In the genomic region with DNA sequence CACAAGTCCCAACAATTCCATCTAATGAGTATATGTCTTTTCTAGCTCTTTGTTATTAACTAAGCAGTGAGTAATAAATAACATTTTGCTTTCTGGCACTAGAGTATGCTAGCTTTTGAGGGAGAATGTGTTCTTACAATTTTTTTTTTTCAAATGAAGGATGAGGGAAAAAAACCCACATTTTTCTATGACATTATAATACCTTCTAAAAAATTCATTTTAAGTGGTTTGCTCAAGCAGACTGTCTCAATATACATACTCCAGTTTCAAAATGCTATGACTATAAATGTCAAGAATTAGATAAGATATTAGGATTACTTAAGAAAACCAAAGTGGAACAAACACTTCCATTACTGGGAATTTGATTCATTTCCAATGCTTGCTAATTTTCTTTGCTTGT, we compare ENCODE assay signal across 26 cellular contexts.
DNase-seq lines count a peak whose midpoint lies in the region; ATAC-seq and TF ChIP-seq lines count a peak whose summit lies in the region.
"Had no signal": no experiment of that assay in that cellular context is flagged by ENCODE, and none has a peak within 500 bp of the region (broad histone marks: within the 10 kb centered on the region; RNA-seq: fewer than 3 reads in every experiment).

No MANE protein-coding gene starts in this region.

- peak; percentile 88 for DNase-seq in AG10803 (ENCODE audit: low read depth)
- no peak for DNase-seq in adipocyte (ENCODE audit: low read depth)
- peak; percentile 5 to 88 for DNase-seq in fibroblast of lung (ENCODE audit: low read depth in 2 of 2)
- DNase-seq in NK-92 (lab: John Stamatoyannopoulos, UW; ENCODE audit: unreplicated experiment), result no peak
- DNase-seq in naive thymus-derived CD8-positive, alpha-beta T cell, result no peak
- DNase-seq in NCI-H1436 (lab: John Stamatoyannopoulos, UW), result no peak
- DNase-seq: 8988T; AML-193; Calu3; CD8-positive, alpha-beta T cell; H7; NCI-H1417 treated with DMSO at 0.1 percent for 48 hours; NCI-H1930; NCI-H2227 treated with DMSO at 0.1 percent for 48 hours; NCI-H510A treated with DMSO at 0.1 percent for 48 hours; NCI-H748 treated with DMSO at 0.1 percent for 48 hours; NK-92 treated with Interleukin-12 subunit alpha and Interleukin-12 subunit beta, amount 100 ng/mL, for 24 hours; SHP77 treated with DMSO at 0.1 percent for 48 hours had no signal

- no peak overlapping the region for H3K9ac ChIP-seq in adipocyte (ENCODE audit: low read length)
- H3K9ac ChIP-seq in fibroblast of lung (ENCODE audit: insufficient read depth, low read length), result no peak overlapping the region

- no peak for ATAC-seq in naive thymus-derived CD8-positive, alpha-beta T cell
- ATAC-seq in GM18907 (IDR thresholded peaks at IDR 0.05; ENCODE audit: unreplicated experiment), result no peak
- ATAC-seq: CD8-positive, alpha-beta T cell; HepG2; K562 had no signal

- H4K20me1 ChIP-seq in fibroblast of lung (ENCODE audit: control insufficient read depth, extremely low read depth, insufficient read depth, low read length), result no peaks in the 10 kb centered on the region

- no peak for TF ChIP-seq CTCF in AG10803 (conservative IDR thresholded peaks at IDR 0.05; ENCODE audit: low read length)
- no peak for TF ChIP-seq CTCF in fibroblast of lung (conservative IDR thresholded peaks at IDR 0.05 in 1 of 2, IDR thresholded peaks at IDR 0.05 in 1 of 2; ENCODE audit: low read depth in 1 of 2, low read length in 2 of 2)
- no peak for TF ChIP-seq CTCF in nephron (IDR thresholded peaks at IDR 0.05; ENCODE audit: unreplicated experiment in 3 of 3)

- H3K4me3 ChIP-seq in AG10803 (ENCODE audit: low read length) (no peak overlapping the region), adipocyte (ENCODE audit: low read length) (peak overlapping the region; percentile 15), fibroblast of lung (replicated peaks in 1 of 4; ENCODE audit: control extremely low read depth in 1 of 4, insufficient read depth in 1 of 4, low read depth in 3 of 4, low read length in 4 of 4) (no peak overlapping the region)
- H3K4me3 ChIP-seq: K562, MG63, SK-N-MC had no signal

- peaks cover 40% of the 10 kb centered on the region for H3K4me1 Mint-ChIP-seq in nephron
- H3K4me1 Mint-ChIP-seq in naive thymus-derived CD8-positive, alpha-beta T cell, result no peaks in the 10 kb centered on the region

- no peaks in the 10 kb centered on the region for H3K79me2 ChIP-seq in fibroblast of lung (ENCODE audit: control insufficient read depth, insufficient read depth, low read length)

- H3K36me3 ChIP-seq in adipocyte (ENCODE audit: control insufficient read depth, insufficient read depth, low read length, severe bottlenecking) (no peaks in the 10 kb centered on the region), fibroblast of lung (ENCODE audit: control insufficient read depth, insufficient read depth, low read length) (no peaks in the 10 kb centered on the region)
- H3K36me3 ChIP-seq: MG63 had no signal

- H3K27ac Mint-ChIP-seq in nephron, result peak overlapping the region; percentile 39 to 63 (median 46)
- H3K27ac Mint-ChIP-seq in naive thymus-derived CD8-positive, alpha-beta T cell, result no peak overlapping the region
- H3K27ac Mint-ChIP-seq: CD8-positive, alpha-beta T cell had no signal

- no peak overlapping the region for H3K4me3 Mint-ChIP-seq in nephron
- no peak overlapping the region for H3K4me3 Mint-ChIP-seq in naive thymus-derived CD8-positive, alpha-beta T cell
- H3K4me3 Mint-ChIP-seq: CD8-positive, alpha-beta T cell had no signal

- H3K36me3 Mint-ChIP-seq in nephron (ENCODE audit: low read depth), result no peaks in the 10 kb centered on the region
- no peaks in the 10 kb centered on the region for H3K36me3 Mint-ChIP-seq in naive thymus-derived CD8-positive, alpha-beta T cell
- H3K36me3 Mint-ChIP-seq: CD8-positive, alpha-beta T cell had no signal

- peaks cover 2% of the 10 kb centered on the region for H3K9me3 ChIP-seq in adipocyte (ENCODE audit: control insufficient read depth, low read length)
- no peaks in the 10 kb centered on the region for H3K9me3 ChIP-seq in fibroblast of lung (ENCODE audit: control insufficient read depth, insufficient read depth, low read depth, low read length)
- H3K9me3 ChIP-seq: MG63 had no signal

- H3K27ac ChIP-seq in fibroblast of lung (ENCODE audit: insufficient read depth, low read length), result no peak overlapping the region
- H3K27ac ChIP-seq: HL-60, RWPE1, SK-N-MC had no signal

- H3K27me3 ChIP-seq in adipocyte (replicated peaks; ENCODE audit: control insufficient read depth, insufficient read depth, low read length) (peaks cover 6% of the 10 kb centered on the region), fibroblast of lung (ENCODE audit: control insufficient read depth, insufficient read depth, low read length) (no peaks in the 10 kb centered on the region)
- H3K27me3 ChIP-seq: MG63 had no signal

- H3K4me2 ChIP-seq in fibroblast of lung (ENCODE audit: extremely low read depth, insufficient read depth, low read length), result no peak overlapping the region

- no peak overlapping the region for H2AFZ ChIP-seq in fibroblast of lung (ENCODE audit: low read length)

- no peaks in the 10 kb centered on the region for H3K27me3 Mint-ChIP-seq in nephron (ENCODE audit: low read depth)
- peaks cover 0 to 9% (median 0%) of the 10 kb centered on the region in 5 donors for H3K27me3 Mint-ChIP-seq in naive thymus-derived CD8-positive, alpha-beta T cell

- H3K4me1 ChIP-seq in adipocyte (ENCODE audit: control insufficient read depth, insufficient read depth, low read length) (peaks cover 7% of the 10 kb centered on the region), fibroblast of lung (ENCODE audit: control insufficient read depth, extremely low read depth, insufficient read depth, low read length) (no peaks in the 10 kb centered on the region)

- H3K9me3 Mint-ChIP-seq in nephron, result no peaks in the 10 kb centered on the region
- peaks cover 0 to 4% (median 0%) of the 10 kb centered on the region in 9 donors for H3K9me3 Mint-ChIP-seq in naive thymus-derived CD8-positive, alpha-beta T cell
- H3K9me3 Mint-ChIP-seq: CD8-positive, alpha-beta T cell had no signal

- POLR2A ChIA-PET in naive thymus-derived CD8-positive, alpha-beta T cell (lab: Charles Lee), result no interaction called here

Comparison
In these comparisons a context has a peak if more than half of its experiments do, and no peak if none do; other contexts are left out.
1. DNase-seq: peak in AG10803 (single experiment) and fibroblast of lung (2 of 2); none in adipocyte (single experiment), NK-92 (single experiment), naive thymus-derived CD8-positive, alpha-beta T cell (0 of 10) and NCI-H1436 (single experiment).
2. H3K27ac Mint-ChIP-seq: peak in nephron (3 of 3); none in naive thymus-derived CD8-positive, alpha-beta T cell (0 of 10).